In genomic region chr3:19399836-19400235, GRCh38 we compare ENCODE assay signal across 20 cellular contexts.
"Had no signal": no experiment of that assay in that cellular context is flagged by ENCODE, and none has a peak within 500 bp of the region (broad histone marks: within the 10 kb centered on the region; RNA-seq: fewer than 3 reads in every experiment).

No MANE protein-coding gene starts in this region.

- H3K9me3 ChIP-seq: MG63, Peyer's patch, SJSA1 had no signal

- H3K4me1 ChIP-seq: Peyer's patch, SJSA1 had no signal

- H3K27ac ChIP-seq: KMS-11, Peyer's patch, RWPE1, SJSA1 had no signal

- ATAC-seq: activated CD8-positive, alpha-beta T cell treated with anti-CD3 and anti-CD28 coated beads, Interleukin-2, amount 10 ng/mL, durations not matched to agents 7 days and 5 days had no signal

- H3K36me3 ChIP-seq: MG63, Peyer's patch, SJSA1 had no signal

- H3K4me2 ChIP-seq: KMS-11 had no signal

- H3K9ac ChIP-seq: KMS-11 had no signal

- DNase-seq: activated CD4-positive, alpha-beta T cell treated with anti-CD3 and anti-CD28 coated beads for 48 hours; activated CD4-positive, alpha-beta T cell treated with anti-CD3 and anti-CD28 coated beads, Interleukin-2, amount 50 U/mL, for 4 hours; activated CD4-positive, CD25-positive, alpha-beta regulatory T cell treated with anti-CD3 and anti-CD28 coated beads, Interleukin-2, amount 50 U/mL, for 72 hours; activated CD8-positive, alpha-beta T cell treated with anti-CD3 and anti-CD28 coated beads, Interleukin-2, amount 10 ng/mL, durations not matched to agents 7 days and 5 days; activated effector memory CD4-positive, alpha-beta T cell treated with Interleukin-2 at 50 U/mL for 16 hours; activated naive CD4-positive, alpha-beta T cell; activated T-cell treated with anti-CD3 and anti-CD28 coated beads, Interleukin-2, amount 50 U/mL, for 24 hours; aorta; MG63; NCI-H1105 treated with DMSO at 0.1 percent for 48 hours; NCI-H1436 treated with DMSO at 0.1 percent for 48 hours; NCI-H187; NCI-H2081; NCI-H446; NCI-H524; Peyer's patch; SHP77 had no signal

- H3K4me3 ChIP-seq: MG63, Peyer's patch, SJSA1 had no signal

- H3K27me3 ChIP-seq: MG63, Peyer's patch, SJSA1 had no signal
